8 cellular contexts compared by ENCODE assay signal in genomic region chr1:206556047-206556747, GRCh38. TPM values are rescaled to one million over a fixed set of nuclear protein-coding genes. Genes with fewer than 3 reads are reported as not detected.
DNase-seq lines count a peak whose midpoint lies in the region; ATAC-seq lines count a peak whose summit lies in the region.

No MANE protein-coding gene starts in this region.

- intact Hi-C loops in activated T-helper 1 cell treated with anti-CD3 and anti-CD28 coated beads, Interleukin-12 subunit alpha, Interleukin-12 subunit beta, Interleukin-2, Interleukin-4 antibody, amounts not matched to agents 30 ng/mL and 10 ng/mL and 1 ng/mL, durations not matched to agents 14 hours and 24 hours and 36 hours (cut with micrococcal nuclease) = loop anchor here (1.0 to 10.0 kb wide), 9 partner anchors 11 to 1271 kb away; partner anchors contain the start of genes DYRK3, MAPKAPK2 and RASSF5
- intact Hi-C loops in posterior vena cava (cut with DNase I) = no loop called here

- no peaks in the 10 kb centered on the region for H3K27me3 Mint-ChIP-seq in activated T-helper 1 cell treated with anti-CD3 and anti-CD28 coated beads, Interleukin-12 subunit alpha, Interleukin-12 subunit beta, Interleukin-2, Interleukin-4 antibody, amounts not matched to agents 30 ng/mL and 10 ng/mL and 1 ng/mL, durations not matched to agents 14 hours and 24 hours and 36 hours (ENCODE audit: insufficient read depth)
- no peaks in the 10 kb centered on the region for H3K27me3 Mint-ChIP-seq in naive B cell

- peaks cover 73% of the 10 kb centered on the region for H3K4me1 Mint-ChIP-seq in activated T-helper 1 cell treated with anti-CD3 and anti-CD28 coated beads, Interleukin-12 subunit alpha, Interleukin-12 subunit beta, Interleukin-2, Interleukin-4 antibody, amounts not matched to agents 30 ng/mL and 10 ng/mL and 1 ng/mL, durations not matched to agents 14 hours and 24 hours and 36 hours (ENCODE audit: low read depth)
- peaks cover 39 to 65% (median 57%) of the 10 kb centered on the region in 3 donors for H3K4me1 Mint-ChIP-seq in naive B cell

- H3K4me3 Mint-ChIP-seq in activated T-helper 1 cell treated with anti-CD3 and anti-CD28 coated beads, Interleukin-12 subunit alpha, Interleukin-12 subunit beta, Interleukin-2, Interleukin-4 antibody, amounts not matched to agents 30 ng/mL and 10 ng/mL and 1 ng/mL, durations not matched to agents 14 hours and 24 hours and 36 hours = peak overlapping the region; percentile 98
- peak overlapping the region; percentile 94 to 100 (median 98) for H3K4me3 Mint-ChIP-seq in naive B cell

- peaks cover 34% of the 10 kb centered on the region for H3K36me3 Mint-ChIP-seq in activated T-helper 1 cell treated with anti-CD3 and anti-CD28 coated beads, Interleukin-12 subunit alpha, Interleukin-12 subunit beta, Interleukin-2, Interleukin-4 antibody, amounts not matched to agents 30 ng/mL and 10 ng/mL and 1 ng/mL, durations not matched to agents 14 hours and 24 hours and 36 hours (ENCODE audit: low read depth)
- H3K36me3 Mint-ChIP-seq in naive B cell = no peaks in the 10 kb centered on the region

- H3K9me3 Mint-ChIP-seq in activated T-helper 1 cell treated with anti-CD3 and anti-CD28 coated beads, Interleukin-12 subunit alpha, Interleukin-12 subunit beta, Interleukin-2, Interleukin-4 antibody, amounts not matched to agents 30 ng/mL and 10 ng/mL and 1 ng/mL, durations not matched to agents 14 hours and 24 hours and 36 hours = no peaks in the 10 kb centered on the region
- no peaks in the 10 kb centered on the region for H3K9me3 Mint-ChIP-seq in naive B cell

- DNase-seq in DMS53 treated with DMSO at 0.1 percent for 48 hours (lab: John Stamatoyannopoulos, UW; ENCODE audit: unreplicated experiment) = peak; percentile 16
- no peak for DNase-seq in activated T-helper 1 cell treated with anti-CD3 and anti-CD28 coated beads, Interleukin-12 subunit alpha, Interleukin-12 subunit beta, Interleukin-2, Interleukin-4 antibody, amounts not matched to agents 30 ng/mL and 10 ng/mL and 1 ng/mL, durations not matched to agents 14 hours and 24 hours and 36 hours (ENCODE audit: low spot score)
- no peak for DNase-seq in naive B cell
- no peak for DNase-seq in NCI-H2081 treated with DMSO at 0.1 percent for 48 hours (lab: John Stamatoyannopoulos, UW)
- DNase-seq in posterior vena cava (ENCODE audit: low spot score) = no peak

- ATAC-seq in HG03175 (IDR thresholded peaks at IDR 0.05; ENCODE audit: unreplicated experiment) (peak; percentile 7), naive B cell (ENCODE audit: low read depth in 2 of 2) (no peak), GM21381 (IDR thresholded peaks at IDR 0.05; ENCODE audit: unreplicated experiment) (no peak), HG02981 (IDR thresholded peaks at IDR 0.05; ENCODE audit: unreplicated experiment) (no peak)

- H3K27ac Mint-ChIP-seq in activated T-helper 1 cell treated with anti-CD3 and anti-CD28 coated beads, Interleukin-12 subunit alpha, Interleukin-12 subunit beta, Interleukin-2, Interleukin-4 antibody, amounts not matched to agents 30 ng/mL and 10 ng/mL and 1 ng/mL, durations not matched to agents 14 hours and 24 hours and 36 hours = peak overlapping the region; percentile 98
- H3K27ac Mint-ChIP-seq in naive B cell = peak overlapping the region; percentile 84 to 99 (median 96)

RNA-seq across cellular contexts. Expression of gene RASSF5, which starts 48.9 kb away (rescaled TPM):
- total RNA-seq in activated T-helper 1 cell treated with anti-CD3 and anti-CD28 coated beads, Interleukin-12 subunit alpha, Interleukin-12 subunit beta, Interleukin-2, Interleukin-4 antibody, amounts not matched to agents 30 ng/mL and 10 ng/mL and 1 ng/mL, durations not matched to agents 14 hours and 24 hours and 36 hours = 220 and 221 TPM in 2 replicates
- 100 to 1,000 TPM; 116 to 166 (median 146) TPM for polyA plus RNA-seq in naive B cell (ENCODE audit: low read depth in 6 of 6)
- total RNA-seq in posterior vena cava = 10 to 100 TPM; 11.0 to 13.3 TPM

RNA-seq across cellular contexts. Expression of gene EIF2D, which starts 56.1 kb away (rescaled TPM):
- total RNA-seq in activated T-helper 1 cell treated with anti-CD3 and anti-CD28 coated beads, Interleukin-12 subunit alpha, Interleukin-12 subunit beta, Interleukin-2, Interleukin-4 antibody, amounts not matched to agents 30 ng/mL and 10 ng/mL and 1 ng/mL, durations not matched to agents 14 hours and 24 hours and 36 hours = 89.1 and 101 TPM in 2 replicates
- 10 to 100 TPM; 25.2 to 46.2 (median 31.8) TPM for polyA plus RNA-seq in naive B cell (ENCODE audit: low read depth in 6 of 6)
- total RNA-seq in posterior vena cava = 10 to 100 TPM; 32.4 to 34.3 TPM

Comparison
In these comparisons a context has a peak if more than half of its experiments do, and no peak if none do; other contexts are left out.
1. RNA of gene RASSF5, which starts 48.9 kb away (total RNA-seq): 220 to 221 TPM in activated T-helper 1 cell treated with anti-CD3 and anti-CD28 coated beads, Interleukin-12 subunit alpha, Interleukin-12 subunit beta, Interleukin-2, Interleukin-4 antibody, amounts not matched to agents 30 ng/mL and 10 ng/mL and 1 ng/mL, durations not matched to agents 14 hours and 24 hours and 36 hours; 11.0 to 13.3 TPM in posterior vena cava; every median in the first group is over 10 times any median in the second.